In the genomic region with DNA sequence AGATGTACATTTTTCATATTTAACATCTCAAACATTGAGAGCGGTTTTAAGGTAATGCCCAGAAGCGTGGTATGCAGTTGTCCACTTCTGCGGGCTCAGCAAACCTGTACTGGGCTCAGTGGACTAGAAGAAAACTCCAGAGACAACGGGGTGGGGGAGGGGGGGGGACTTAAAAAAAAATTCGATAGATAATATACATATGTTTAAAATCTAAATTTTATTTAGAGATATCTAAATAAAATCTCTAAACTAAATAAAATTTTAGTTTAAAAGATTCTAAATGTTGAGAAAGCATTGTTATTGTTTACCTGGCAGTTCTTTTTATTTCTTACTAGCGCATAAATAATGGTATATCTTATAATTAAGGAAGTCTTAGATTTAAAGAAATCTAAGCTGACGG, we compare ENCODE assay signal across 21 cellular contexts. TPM values are rescaled to one million over a fixed set of nuclear protein-coding genes. Genes with fewer than 3 reads are reported as not detected.
DNase-seq lines count a peak whose midpoint lies in the region; ATAC-seq and TF ChIP-seq lines count a peak whose summit lies in the region.
"Had no signal": no experiment of that assay in that cellular context is flagged by ENCODE, and none has a peak within 500 bp of the region (broad histone marks: within the 10 kb centered on the region; RNA-seq: fewer than 3 reads in every experiment).

No MANE protein-coding gene starts in this region.

- H3K4me3 ChIP-seq in CD8-positive, alpha-beta memory T cell (ENCODE audit: low read length) = no peak overlapping the region
- H3K4me3 ChIP-seq in psoas muscle = no peak overlapping the region
- H3K4me3 ChIP-seq: SK-N-MC, uterus had no signal

- peak overlapping the region; percentile 82 for H3K4me3 Mint-ChIP-seq in activated CD8-positive, alpha-beta memory T cell treated with anti-CD3 and anti-CD28 coated beads, Interleukin-2, amount 10 ng/mL, durations not matched to agents 7 days and 5 days
- peak overlapping the region; percentile 43 to 93 (median 89) for H3K4me3 Mint-ChIP-seq in CD8-positive, alpha-beta memory T cell
- H3K4me3 Mint-ChIP-seq in neural crest cell = peak overlapping the region; percentile 84
- no peak overlapping the region for H3K4me3 Mint-ChIP-seq in stimulated activated memory B cell treated with anti-CD40 and anti-IgM and Interleukin-4, amounts not matched to agents 10 μg/mL and 1 μg/mL and 100 μg/mL, for 72 hours

- 90 to 94% (median 91%) methylated on average over 7 of the region's 7 CpGs for WGBS in psoas muscle, 3 donors

- POLR2A ChIA-PET in CD8-positive, alpha-beta memory T cell (lab: Charles Lee) = no interaction called here

- CTCF ChIA-PET in activated CD8-positive, alpha-beta memory T cell treated with anti-CD3 and anti-CD28 coated beads, Interleukin-2, amount 10 ng/mL, durations not matched to agents 7 days and 5 days (lab: Charles Lee) = interaction anchor here (1.3 kb wide), 1 partner anchor 27 kb away, joined by 4 read pairs; no protein-coding TSS in a partner anchor
- CTCF ChIA-PET in CD8-positive, alpha-beta memory T cell (lab: Charles Lee) = no interaction called here

- TF ChIP-seq CTCF in neural crest cell (conservative IDR thresholded peaks at IDR 0.05) (no peak), psoas muscle (IDR thresholded peaks at IDR 0.05) (no peak)

- H3K27ac ChIP-seq in CD8-positive, alpha-beta memory T cell (ENCODE audit: low read depth, low read length) = no peak overlapping the region
- no peak overlapping the region for H3K27ac ChIP-seq in psoas muscle
- H3K27ac ChIP-seq: adrenal gland, SK-N-MC, uterus had no signal

- H3K36me3 ChIP-seq in CD8-positive, alpha-beta memory T cell (ENCODE audit: insufficient read depth, low read length) = no peaks in the 10 kb centered on the region
- H3K36me3 ChIP-seq in psoas muscle (ENCODE audit: insufficient read depth in 1 of 2, low read depth in 1 of 2) = no peaks in the 10 kb centered on the region
- H3K36me3 ChIP-seq: adrenal gland, spleen, uterus had no signal

- H3K36me3 Mint-ChIP-seq in activated CD8-positive, alpha-beta memory T cell treated with anti-CD3 and anti-CD28 coated beads, Interleukin-2, amount 10 ng/mL, durations not matched to agents 7 days and 5 days = peaks cover 21% of the 10 kb centered on the region
- H3K36me3 Mint-ChIP-seq in CD8-positive, alpha-beta memory T cell = peaks cover 0 to 6% (median 0%) of the 10 kb centered on the region in 3 donors
- peaks cover 20 to 45% of the 10 kb centered on the region in 2 donors for H3K36me3 Mint-ChIP-seq in activated naive CD4-positive, alpha-beta T cell treated with anti-CD3 and anti-CD28 coated beads, Interleukin-2, amount 50 U/mL, for 72 hours
- no peaks in the 10 kb centered on the region for H3K36me3 Mint-ChIP-seq in neural crest cell (ENCODE audit: low read depth)
- no peaks in the 10 kb centered on the region for H3K36me3 Mint-ChIP-seq in stimulated activated memory B cell treated with anti-CD40 and anti-IgM and Interleukin-4, amounts not matched to agents 10 μg/mL and 1 μg/mL and 100 μg/mL, for 72 hours

- H3K9me3 ChIP-seq in CD8-positive, alpha-beta memory T cell (ENCODE audit: low read length) = no peaks in the 10 kb centered on the region
- H3K9me3 ChIP-seq in psoas muscle = no peaks in the 10 kb centered on the region
- H3K9me3 ChIP-seq: adrenal gland, spleen, uterus had no signal

- intact Hi-C loops in psoas muscle (cut with DNase I) = loop anchor here in 1 of 2 donors (10.0 kb wide), 1 partner anchor 72 kb away; no protein-coding TSS in a partner anchor

- H3K4me1 Mint-ChIP-seq in activated CD8-positive, alpha-beta memory T cell treated with anti-CD3 and anti-CD28 coated beads, Interleukin-2, amount 10 ng/mL, durations not matched to agents 7 days and 5 days = peaks cover 55% of the 10 kb centered on the region
- peaks cover 13 to 21% (median 13%) of the 10 kb centered on the region in 3 donors for H3K4me1 Mint-ChIP-seq in CD8-positive, alpha-beta memory T cell
- H3K4me1 Mint-ChIP-seq in neural crest cell = no peaks in the 10 kb centered on the region
- H3K4me1 Mint-ChIP-seq in stimulated activated memory B cell treated with anti-CD40 and anti-IgM and Interleukin-4, amounts not matched to agents 10 μg/mL and 1 μg/mL and 100 μg/mL, for 72 hours = peaks cover 12% of the 10 kb centered on the region

- peaks cover 8% of the 10 kb centered on the region for H3K27me3 Mint-ChIP-seq in activated CD8-positive, alpha-beta memory T cell treated with anti-CD3 and anti-CD28 coated beads, Interleukin-2, amount 10 ng/mL, durations not matched to agents 7 days and 5 days
- H3K27me3 Mint-ChIP-seq in CD8-positive, alpha-beta memory T cell = peaks cover 7 to 43% of the 10 kb centered on the region in 2 donors
- peaks cover 48% of the 10 kb centered on the region for H3K27me3 Mint-ChIP-seq in neural crest cell (ENCODE audit: low read depth)
- peaks cover 17% of the 10 kb centered on the region for H3K27me3 Mint-ChIP-seq in stimulated activated memory B cell treated with anti-CD40 and anti-IgM and Interleukin-4, amounts not matched to agents 10 μg/mL and 1 μg/mL and 100 μg/mL, for 72 hours

- peaks cover 6% of the 10 kb centered on the region for H3K4me1 ChIP-seq in CD8-positive, alpha-beta memory T cell (ENCODE audit: insufficient read depth, low read length)
- no peaks in the 10 kb centered on the region for H3K4me1 ChIP-seq in psoas muscle
- H3K4me1 ChIP-seq: uterus had no signal

- ATAC-seq in activated CD8-positive, alpha-beta memory T cell treated with anti-CD3 and anti-CD28 coated beads, Interleukin-2, amount 10 ng/mL, durations not matched to agents 7 days and 5 days = no peak
- ATAC-seq in activated naive CD4-positive, alpha-beta T cell treated with anti-CD3 and anti-CD28 coated beads, Interleukin-2, amount 50 U/mL, for 72 hours = no peak
- no peak for ATAC-seq in psoas muscle
- no peak for ATAC-seq in stimulated activated memory B cell treated with anti-CD40 and anti-IgM and Interleukin-4, amounts not matched to agents 10 μg/mL and 1 μg/mL and 100 μg/mL, for 72 hours

- peaks cover 4% of the 10 kb centered on the region for H3K27me3 ChIP-seq in CD8-positive, alpha-beta memory T cell (ENCODE audit: insufficient read depth, low read length, poor library complexity, severe bottlenecking)
- H3K27me3 ChIP-seq in psoas muscle (ENCODE audit: insufficient read depth in 3 of 3, low read length in 2 of 3) = peaks cover 0 to 2% (median 0%) of the 10 kb centered on the region in 3 donors

- H3K9me3 Mint-ChIP-seq in activated CD8-positive, alpha-beta memory T cell treated with anti-CD3 and anti-CD28 coated beads, Interleukin-2, amount 10 ng/mL, durations not matched to agents 7 days and 5 days (ENCODE audit: low read depth) = no peaks in the 10 kb centered on the region
- no peaks in the 10 kb centered on the region for H3K9me3 Mint-ChIP-seq in CD8-positive, alpha-beta memory T cell
- H3K9me3 Mint-ChIP-seq in activated naive CD4-positive, alpha-beta T cell treated with anti-CD3 and anti-CD28 coated beads, Interleukin-2, amount 50 U/mL, for 72 hours = no peaks in the 10 kb centered on the region
- no peaks in the 10 kb centered on the region for H3K9me3 Mint-ChIP-seq in neural crest cell
- no peaks in the 10 kb centered on the region for H3K9me3 Mint-ChIP-seq in stimulated activated memory B cell treated with anti-CD40 and anti-IgM and Interleukin-4, amounts not matched to agents 10 μg/mL and 1 μg/mL and 100 μg/mL, for 72 hours

- peak overlapping the region; percentile 66 for H3K27ac Mint-ChIP-seq in activated CD8-positive, alpha-beta memory T cell treated with anti-CD3 and anti-CD28 coated beads, Interleukin-2, amount 10 ng/mL, durations not matched to agents 7 days and 5 days
- H3K27ac Mint-ChIP-seq in CD8-positive, alpha-beta memory T cell = peak overlapping the region in 1 of 8 donors; percentile 86
- peak overlapping the region; percentile 95 to 99 for H3K27ac Mint-ChIP-seq in activated naive CD4-positive, alpha-beta T cell treated with anti-CD3 and anti-CD28 coated beads, Interleukin-2, amount 50 U/mL, for 72 hours
- no peak overlapping the region for H3K27ac Mint-ChIP-seq in neural crest cell (ENCODE audit: unreplicated experiment)
- no peak overlapping the region for H3K27ac Mint-ChIP-seq in stimulated activated memory B cell treated with anti-CD40 and anti-IgM and Interleukin-4, amounts not matched to agents 10 μg/mL and 1 μg/mL and 100 μg/mL, for 72 hours

- no peak for DNase-seq in activated CD8-positive, alpha-beta memory T cell treated with anti-CD3 and anti-CD28 coated beads, Interleukin-2, amount 10 ng/mL, durations not matched to agents 7 days and 5 days
- DNase-seq in activated CD8-positive, alpha-beta memory T cell treated with anti-CD3 and anti-CD28 coated beads, Interleukin-2, amount 50 U/mL, for 48 hours = no peak
- no peak for DNase-seq in CD8-positive, alpha-beta memory T cell
- no peak for DNase-seq in activated naive CD4-positive, alpha-beta T cell treated with anti-CD3 and anti-CD28 coated beads, Interleukin-2, amount 50 U/mL, for 72 hours (ENCODE audit: low spot score in 2 of 2)
- DNase-seq in neural crest cell (ENCODE audit: low read depth, low spot score) (no peak), psoas muscle (no peak), NOMO-1 (lab: John Stamatoyannopoulos, UW; ENCODE audit: unreplicated experiment in 2 of 2) (no peak)
- DNase-seq: adrenal gland, C1 segment of cervical spinal cord, cortex of kidney, DMS 273 treated with DMSO at 0.1 percent for 48 hours, NCI-H1105, RPMI8226, spleen, uterus had no signal

RNA-seq across cellular contexts. Expression of a gene that starts 1.1 kb away (rescaled TPM):
- total RNA-seq in activated CD8-positive, alpha-beta memory T cell treated with anti-CD3 and anti-CD28 coated beads, Interleukin-2, amount 10 ng/mL, durations not matched to agents 7 days and 5 days = 10 to 100 TPM; 23.8 to 54.0 TPM
- total RNA-seq in CD8-positive, alpha-beta memory T cell = 10 to 100 TPM; 32.8 to 35.1 TPM
- polyA plus RNA-seq in CD8-positive, alpha-beta memory T cell = 6.8 TPM
- total RNA-seq in activated naive CD4-positive, alpha-beta T cell treated with anti-CD3 and anti-CD28 coated beads, Interleukin-2, amount 50 U/mL, for 72 hours = 100 to 1,000 TPM in 1 of 2 donors, 10 to 100 TPM in 1; 29.5 to 123 TPM
- 0.19 and 0.36 TPM in 2 replicates for total RNA-seq in neural crest cell
- 1 to 10 TPM; 2.0 to 9.5 (median 5.1) TPM for total RNA-seq in psoas muscle
- polyA plus RNA-seq in psoas muscle = 1 to 10 TPM in 1 of 3 donors, under 1 TPM in 2; 0.13 to 6.5 (median 0.67) TPM
- total RNA-seq: fibroblast of lung, G401, glomerular endothelial cell, LHCN-M2 had no signal

Comparison
In these comparisons a context has a peak if more than half of its experiments do, and no peak if none do; other contexts are left out.
1. H3K27ac Mint-ChIP-seq: peak in activated CD8-positive, alpha-beta memory T cell treated with anti-CD3 and anti-CD28 coated beads, Interleukin-2, amount 10 ng/mL, durations not matched to agents 7 days and 5 days (single experiment) and activated naive CD4-positive, alpha-beta T cell treated with anti-CD3 and anti-CD28 coated beads, Interleukin-2, amount 50 U/mL, for 72 hours (2 of 2); none in neural crest cell (single experiment) and stimulated activated memory B cell treated with anti-CD40 and anti-IgM and Interleukin-4, amounts not matched to agents 10 μg/mL and 1 μg/mL and 100 μg/mL, for 72 hours (single experiment).